In genomic region chr3:7977245-7978103, GRCh38 we compare ENCODE assay signal across 9 cellular contexts.
DNase-seq lines count a peak whose midpoint lies in the region; ATAC-seq and TF ChIP-seq lines count a peak whose summit lies in the region.
"Had no signal": no experiment of that assay in that cellular context is flagged by ENCODE, and none has a peak within 500 bp of the region (broad histone marks: within the 10 kb centered on the region; RNA-seq: fewer than 3 reads in every experiment).

No MANE protein-coding gene starts in this region.

- H3K27me3 ChIP-seq in WERI-Rb-1 (ENCODE audit: insufficient read depth, low read depth, severe bottlenecking) (no peaks in the 10 kb centered on the region), stomach (no peaks in the 10 kb centered on the region), adrenal gland (no peaks in the 10 kb centered on the region)

- DNase-seq in Caki2 (ENCODE audit: low read depth) (peak; percentile 55), WERI-Rb-1 (peak; percentile 44), kidney tubule cell (ENCODE audit: low spot score) (peak; percentile 94), stomach (no peak), adrenal gland (no peak), NCI-H748 treated with DMSO at 0.1 percent for 48 hours (lab: John Stamatoyannopoulos, UW) (no peak), RPMI8226 (no peak)

- intact Hi-C loops in stomach (cut with DNase I; ENCODE audit: low total_unique reads), result no loop called here
- intact Hi-C loops in adrenal gland (cut with DNase I), result no loop called here

- peak overlapping the region; percentile 40 for H3K4me3 ChIP-seq in WERI-Rb-1 (ENCODE audit: low read depth, low read length)
- no peak overlapping the region for H3K4me3 ChIP-seq in stomach
- no peak overlapping the region for H3K4me3 ChIP-seq in adrenal gland

- TF ChIP-seq POLR2A in stomach (IDR thresholded peaks at IDR 0.05) (no peak), adrenal gland (IDR thresholded peaks at IDR 0.05) (no peak)

- H3K9me3 ChIP-seq in WERI-Rb-1 (ENCODE audit: severe bottlenecking) (no peaks in the 10 kb centered on the region), stomach (no peaks in the 10 kb centered on the region), adrenal gland (replicated peaks in 1 of 3) (no peaks in the 10 kb centered on the region)

- H3K4me1 ChIP-seq in stomach, result peaks cover 0 to 11% (median 3%) of the 10 kb centered on the region in 4 donors
- H3K4me1 ChIP-seq in adrenal gland (replicated peaks in 1 of 2), result no peaks in the 10 kb centered on the region

- in situ Hi-C loops in Caki2 (cut with HindIII; ENCODE audit: low pct_unique_long_range_greater_than_20kb, low sequenced_read_pairs), result no loop called here

- TF ChIP-seq CTCF in WERI-Rb-1 (IDR thresholded peaks at IDR 0.05; ENCODE audit: low read depth, low read length) (no peak), stomach (IDR thresholded peaks at IDR 0.05) (no peak), adrenal gland (IDR thresholded peaks at IDR 0.05) (no peak)

- peak; percentile 74 for ATAC-seq in HG03342 (IDR thresholded peaks at IDR 0.05; ENCODE audit: unreplicated experiment)
- ATAC-seq: activated T-helper 17 cell treated with anti-CD3 and anti-CD28 coated beads, Interleukin-2, amount 50 U/mL, for 72 hours had no signal

- H3K36me3 ChIP-seq in WERI-Rb-1 (no peaks in the 10 kb centered on the region), stomach (no peaks in the 10 kb centered on the region), adrenal gland (replicated peaks in 1 of 2) (no peaks in the 10 kb centered on the region)

- TF ChIP-seq EP300 in stomach (IDR thresholded peaks at IDR 0.05), result no peak

- 50 to 61% (median 53%) methylated on average over 5 of the region's 5 CpGs for WGBS in stomach, 5 donors
- WGBS in adrenal gland, 4 donors, result 58 to 72% (median 71%) methylated on average over 5 of the region's 5 CpGs

- H3K27ac ChIP-seq in WERI-Rb-1, result peak overlapping the region; percentile 77
- no peak overlapping the region for H3K27ac ChIP-seq in stomach
- H3K27ac ChIP-seq in adrenal gland, result no peak overlapping the region

Comparison
In these comparisons a context has a peak if more than half of its experiments do, and no peak if none do; other contexts are left out.
1. DNase-seq: peak in Caki2 (single experiment), WERI-Rb-1 (single experiment) and kidney tubule cell (single experiment); none in stomach (single experiment), adrenal gland (0 of 7), NCI-H748 treated with DMSO at 0.1 percent for 48 hours (single experiment) and RPMI8226 (single experiment).